8 cellular contexts compared by ENCODE assay signal in the genomic region with DNA sequence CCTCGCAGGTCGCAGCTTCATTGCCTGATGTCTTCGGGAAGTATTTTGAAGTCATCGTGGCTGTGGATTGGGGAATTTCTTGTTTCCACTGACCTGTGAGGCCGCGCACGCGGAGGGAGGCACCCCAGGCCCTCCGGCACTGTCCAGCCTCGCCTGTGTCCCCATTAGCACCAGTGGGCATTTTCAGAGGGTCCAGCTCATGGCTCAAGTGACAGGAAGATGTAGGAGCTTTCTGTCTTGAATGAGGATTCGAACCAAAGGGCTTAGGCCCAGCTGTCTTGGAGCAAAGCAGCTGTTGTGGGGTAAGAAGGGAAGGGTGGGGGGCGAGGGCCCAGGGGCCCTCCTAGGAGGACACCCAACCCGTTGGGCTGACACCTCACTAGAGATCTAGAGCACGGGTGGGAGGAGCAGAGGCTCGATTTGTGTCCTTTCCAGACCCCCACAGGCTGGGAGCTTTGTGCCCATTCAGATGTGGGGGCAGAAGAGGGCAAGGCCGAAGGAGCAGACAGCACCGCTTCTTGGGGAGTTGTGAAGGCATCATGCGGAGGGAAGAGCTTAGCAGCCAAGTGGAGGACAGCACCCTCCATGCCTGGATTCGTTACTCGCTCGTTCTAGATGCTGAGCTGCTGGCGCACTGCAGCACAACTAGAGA. TPM values are rescaled to one million over a fixed set of nuclear protein-coding genes. Genes with fewer than 3 reads are reported as not detected.
DNase-seq lines count a peak whose midpoint lies in the region; ATAC-seq and TF ChIP-seq lines count a peak whose summit lies in the region.

No MANE protein-coding gene starts in this region.

- in situ Hi-C loops in GM13976 (cut with MboI; ENCODE audit: low sequenced_read_pairs, unreplicated experiment) = no loop called here

- peaks cover 12% of the 10 kb centered on the region for H3K79me2 ChIP-seq in parathyroid adenoma

- peaks cover 0 to 2% (median 0%) of the 10 kb centered on the region in 4 donors for H3K9me3 ChIP-seq in Peyer's patch
- H3K9me3 ChIP-seq in esophagus (ENCODE audit: control insufficient read depth in 2 of 2, insufficient read depth in 1 of 2, low read depth in 1 of 2, low read length in 1 of 2) = no peaks in the 10 kb centered on the region
- H3K9me3 ChIP-seq in parathyroid adenoma (ENCODE audit: control insufficient read depth, low read length) = no peaks in the 10 kb centered on the region

- peak overlapping the region; percentile 95 for H3K4me2 ChIP-seq in parathyroid adenoma (ENCODE audit: low read length)

- WGBS in esophagus, 2 donors = 50% methylated on average over 22 of the region's 22 CpGs

- H3K4me1 ChIP-seq in Peyer's patch = peaks cover 0 to 8% (median 5%) of the 10 kb centered on the region in 4 donors
- peaks cover 6 to 7% of the 10 kb centered on the region in 2 donors for H3K4me1 ChIP-seq in esophagus (ENCODE audit: control insufficient read depth in 2 of 2, insufficient read depth in 2 of 2, low read length in 1 of 2)
- peaks cover 5% of the 10 kb centered on the region for H3K4me1 ChIP-seq in parathyroid adenoma

- TF ChIP-seq CTCF in GM06990 (IDR thresholded peaks at IDR 0.05; ENCODE audit: insufficient read depth, low read length, poor library complexity, severe bottlenecking) = no peak
- TF ChIP-seq CTCF in Peyer's patch (IDR thresholded peaks at IDR 0.05) = no peak
- TF ChIP-seq CTCF in parathyroid adenoma (IDR thresholded peaks at IDR 0.05) = no peak
- TF ChIP-seq CTCF in GM13976 (IDR thresholded peaks at IDR 0.05; ENCODE audit: borderline replicate concordance, control extremely low read depth, extremely low read depth, insufficient read depth, missing control alignments) = no peak

- ATAC-seq in GM21786 (IDR thresholded peaks at IDR 0.05; ENCODE audit: unreplicated experiment) = no peak
- no peak for ATAC-seq in GM19452 (IDR thresholded peaks at IDR 0.05; ENCODE audit: unreplicated experiment)

- peak overlapping the region; percentile 100 for H2AFZ ChIP-seq in parathyroid adenoma

- DNase-seq in GM06990 (ENCODE audit: extremely low read depth, insufficient read length) (no peak), Peyer's patch (no peak), NCI-H128 (lab: John Stamatoyannopoulos, UW; ENCODE audit: unreplicated experiment) (no peak), GM13976 (ENCODE audit: low spot score) (no peak)

- H3K36me3 ChIP-seq in GM06990 (ENCODE audit: control insufficient read depth, insufficient read depth, low read length) (peaks cover 1% of the 10 kb centered on the region; the same call in 1 of the 2 replicates), Peyer's patch (peaks cover 0 to 43% (median 3%) of the 10 kb centered on the region in 3 donors), esophagus (ENCODE audit: control insufficient read depth in 2 of 2, insufficient read depth in 2 of 2, low read length in 1 of 2) (peaks cover 4 to 5% of the 10 kb centered on the region in 2 donors), parathyroid adenoma (ENCODE audit: control insufficient read depth, insufficient read depth, low read length) (no peaks in the 10 kb centered on the region)

- H3K9ac ChIP-seq in parathyroid adenoma = peak overlapping the region; percentile 64

- H3K4me3 ChIP-seq in GM06990 (replicated peaks; ENCODE audit: low read depth, low read length) = peak overlapping the region; percentile 93
- peak overlapping the region; percentile 72 to 95 (median 91) for H3K4me3 ChIP-seq in Peyer's patch
- peak overlapping the region; percentile 88 to 90 for H3K4me3 ChIP-seq in esophagus (ENCODE audit: low read depth in 1 of 2, low read length in 2 of 2)
- peak overlapping the region; percentile 95 for H3K4me3 ChIP-seq in parathyroid adenoma (ENCODE audit: low read depth, low read length)

- TF ChIP-seq POLR2A in Peyer's patch (IDR thresholded peaks at IDR 0.05) = no peak

- H3K27me3 ChIP-seq in GM06990 (replicated peaks; ENCODE audit: control insufficient read depth, insufficient read depth, low read length) = no peaks in the 10 kb centered on the region
- H3K27me3 ChIP-seq in Peyer's patch = no peaks in the 10 kb centered on the region
- no peaks in the 10 kb centered on the region for H3K27me3 ChIP-seq in esophagus (ENCODE audit: control insufficient read depth in 1 of 2, insufficient read depth in 2 of 2, low read length in 2 of 2)
- H3K27me3 ChIP-seq in parathyroid adenoma (ENCODE audit: control insufficient read depth, insufficient read depth, low read length) = no peaks in the 10 kb centered on the region

- H3K27ac ChIP-seq in Peyer's patch (peak overlapping the region; percentile 79 to 91 (median 84)), esophagus (ENCODE audit: low read depth in 2 of 2, low read length in 1 of 2) (peak overlapping the region in 1 of 2 donors; percentile 88), parathyroid adenoma (peak overlapping the region; percentile 77)

RNA-seq across cellular contexts. Expression of gene ZNF37A, which starts 0.9 kb away (rescaled TPM):
- total RNA-seq in Peyer's patch = 10 to 100 TPM; 10.3 to 32.2 (median 16.7) TPM
- polyA plus RNA-seq in esophagus = 1 to 10 TPM; 2.8 to 3.9 TPM
